28 cellular contexts compared by ENCODE assay signal in the genomic region with DNA sequence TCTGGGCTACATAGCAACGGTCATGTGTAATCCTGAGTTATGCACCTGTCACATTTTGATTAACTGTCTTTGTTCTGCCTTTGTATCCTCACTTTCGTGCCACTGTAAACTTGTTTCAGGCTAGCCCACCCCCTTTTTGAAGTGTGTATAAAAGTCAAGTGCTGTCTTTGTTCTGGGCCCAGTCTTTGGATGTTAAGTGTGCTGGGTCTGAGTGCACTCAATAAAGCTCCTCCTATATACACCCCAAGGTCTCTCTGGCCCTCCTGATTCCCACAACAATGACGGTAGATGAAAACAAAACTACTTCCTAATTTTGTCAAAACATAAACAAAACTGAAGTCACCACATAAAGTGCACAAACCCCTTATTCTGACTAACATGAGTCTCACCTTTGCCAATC.
"Had no signal": no experiment of that assay in that cellular context is flagged by ENCODE, and none has a peak within 500 bp of the region (broad histone marks: within the 10 kb centered on the region; RNA-seq: fewer than 3 reads in every experiment).

No MANE protein-coding gene starts in this region.

- H3K27me3 ChIP-seq: neural progenitor cell, ovary, right lobe of liver, sigmoid colon, stomach, thyroid gland, tibial nerve, upper lobe of right lung, uterus had no signal

- H2AFZ ChIP-seq: neural progenitor cell, parathyroid adenoma had no signal

- H3K27me3 Mint-ChIP-seq: naive thymus-derived CD8-positive, alpha-beta T cell; progenitor cell of endocrine pancreas; stimulated activated naive B cell treated with anti-CD40 and anti-IgM and Interleukin-4, amounts not matched to agents 10 μg/mL and 1 μg/mL and 100 μg/mL, for 72 hours; stimulated activated naive CD8-positive, alpha-beta T cell treated with anti-CD3 and anti-CD28 coated beads, Interleukin-15, Interleukin-2, amounts not matched to agents 100 ng/mL and 50 ng/mL, for 24 hours; type B pancreatic cell had no signal

- H3K4me1 ChIP-seq: neural progenitor cell, parathyroid adenoma, psoas muscle, right lobe of liver, sigmoid colon, stomach, thyroid gland, tibial nerve, upper lobe of right lung, uterus had no signal

- H3K4me3 Mint-ChIP-seq: naive thymus-derived CD8-positive, alpha-beta T cell; nephron; neural progenitor cell; stimulated activated effector memory CD8-positive, alpha-beta T cell treated with anti-CD3 and anti-CD28 coated beads, Interleukin-12 subunit alpha, Interleukin-12 subunit beta, amount 100 ng/mL, for 72 hours; stimulated activated naive B cell treated with anti-CD40 and anti-IgM and Interleukin-4, amounts not matched to agents 10 μg/mL and 1 μg/mL and 100 μg/mL, for 72 hours; stimulated activated naive CD8-positive, alpha-beta T cell treated with anti-CD3 and anti-CD28 coated beads, Interleukin-15, Interleukin-2, amounts not matched to agents 100 ng/mL and 50 ng/mL, for 24 hours; type B pancreatic cell had no signal

- H3K27ac ChIP-seq: neural progenitor cell, ovary, parathyroid adenoma, psoas muscle, right lobe of liver, sigmoid colon, stomach, thoracic aorta, thyroid gland, tibial nerve, upper lobe of right lung, uterus had no signal

- H3K9me3 Mint-ChIP-seq: type B pancreatic cell had no signal

- H3K9ac ChIP-seq: neural progenitor cell, parathyroid adenoma had no signal

- H3K4me1 Mint-ChIP-seq: naive thymus-derived CD8-positive, alpha-beta T cell; nephron; neural progenitor cell; stimulated activated effector memory CD8-positive, alpha-beta T cell treated with anti-CD3 and anti-CD28 coated beads, Interleukin-12 subunit alpha, Interleukin-12 subunit beta, amount 100 ng/mL, for 72 hours; stimulated activated naive B cell treated with anti-CD40 and anti-IgM and Interleukin-4, amounts not matched to agents 10 μg/mL and 1 μg/mL and 100 μg/mL, for 72 hours had no signal

- H3K79me2 ChIP-seq: parathyroid adenoma had no signal

- ATAC-seq: naive thymus-derived CD8-positive, alpha-beta T cell; psoas muscle; right cardiac atrium; right lobe of liver; stimulated activated effector memory CD8-positive, alpha-beta T cell treated with anti-CD3 and anti-CD28 coated beads, Interleukin-12 subunit alpha, Interleukin-12 subunit beta, amount 100 ng/mL, for 72 hours; stimulated activated naive B cell treated with anti-CD40 and anti-IgM and Interleukin-4, amounts not matched to agents 10 μg/mL and 1 μg/mL and 100 μg/mL, for 72 hours; upper lobe of right lung had no signal

- H3K4me3 ChIP-seq: neural progenitor cell, ovary, psoas muscle, right lobe of liver, sigmoid colon, stomach, thoracic aorta, thyroid gland, tibial nerve, upper lobe of right lung, uterus had no signal

- H3K27ac Mint-ChIP-seq: naive thymus-derived CD8-positive, alpha-beta T cell; nephron; neural progenitor cell; progenitor cell of endocrine pancreas; stimulated activated effector memory CD8-positive, alpha-beta T cell treated with anti-CD3 and anti-CD28 coated beads, Interleukin-12 subunit alpha, Interleukin-12 subunit beta, amount 100 ng/mL, for 72 hours; stimulated activated naive B cell treated with anti-CD40 and anti-IgM and Interleukin-4, amounts not matched to agents 10 μg/mL and 1 μg/mL and 100 μg/mL, for 72 hours; stimulated activated naive CD8-positive, alpha-beta T cell treated with anti-CD3 and anti-CD28 coated beads, Interleukin-15, Interleukin-2, amounts not matched to agents 100 ng/mL and 50 ng/mL, for 24 hours; type B pancreatic cell had no signal

- FAIRE-seq: small intestine had no signal

- H3K36me3 ChIP-seq: neural progenitor cell, ovary, right lobe of liver, sigmoid colon, stomach, thoracic aorta, thyroid gland, tibial nerve, upper lobe of right lung, uterus had no signal

- H3K4me2 ChIP-seq: neural progenitor cell had no signal

- H3K9me3 ChIP-seq: ovary, psoas muscle, right lobe of liver, sigmoid colon, thyroid gland, tibial nerve, upper lobe of right lung, uterus had no signal

- H3K36me3 Mint-ChIP-seq: naive thymus-derived CD8-positive, alpha-beta T cell; neural progenitor cell; stimulated activated effector memory CD8-positive, alpha-beta T cell treated with anti-CD3 and anti-CD28 coated beads, Interleukin-12 subunit alpha, Interleukin-12 subunit beta, amount 100 ng/mL, for 72 hours; stimulated activated naive B cell treated with anti-CD40 and anti-IgM and Interleukin-4, amounts not matched to agents 10 μg/mL and 1 μg/mL and 100 μg/mL, for 72 hours; type B pancreatic cell had no signal

- DNase-seq: naive thymus-derived CD8-positive, alpha-beta T cell; occipital lobe; ovary; posterior cingulate gyrus; psoas muscle; right cardiac atrium; right lobe of liver; sigmoid colon; small intestine; stimulated activated CD4-positive, alpha-beta T cell treated with anti-CD3 and anti-CD28 coated beads, Interleukin-15, amount 100 ng/mL, for 24 hours; stimulated activated CD4-positive, alpha-beta T cell treated with anti-CD3 and anti-CD28 coated beads, Interleukin-2, amount 100 ng/mL, for 24 hours; stimulated activated CD4-positive, alpha-beta T cell treated with anti-CD3 and anti-CD28 coated beads, Interleukin-2, amount 100 ng/mL, for 48 hours; stimulated activated CD4-positive, alpha-beta T cell treated with anti-CD3 and anti-CD28 coated beads, Interleukin-4, amount 100 ng/mL, for 24 hours; stimulated activated naive B cell treated with anti-CD40 and anti-IgM and Interleukin-4, amounts not matched to agents 10 μg/mL and 1 μg/mL and 100 μg/mL, for 72 hours; stimulated activated naive CD4-positive, alpha-beta T cell treated with Interleukin-2 at 50 U/mL for 16 hours; stomach; thyroid gland; upper lobe of right lung; uterus had no signal
